In the genomic region with DNA sequence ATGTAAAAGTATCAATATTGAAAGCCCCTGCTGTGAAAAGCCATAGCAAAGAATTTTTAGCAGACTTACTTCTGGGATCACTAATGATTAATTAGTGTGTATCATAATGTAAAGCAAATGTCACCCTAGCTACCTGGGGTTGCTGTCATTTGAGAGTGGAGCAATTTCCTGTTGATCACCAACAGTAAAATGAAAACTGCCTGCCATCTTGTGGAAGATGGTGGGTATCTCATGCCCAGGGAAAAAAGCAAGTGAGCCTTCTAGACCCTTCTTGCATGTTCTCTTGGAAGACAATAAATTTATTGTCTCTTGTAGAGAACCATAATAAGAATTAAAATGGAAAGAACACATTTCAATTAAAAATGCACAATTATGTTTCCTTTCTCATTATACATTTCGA, we compare ENCODE assay signal across 14 cellular contexts.
DNase-seq lines count a peak whose midpoint lies in the region; ATAC-seq and TF ChIP-seq lines count a peak whose summit lies in the region.
"Had no signal": no experiment of that assay in that cellular context is flagged by ENCODE, and none has a peak within 500 bp of the region (broad histone marks: within the 10 kb centered on the region; RNA-seq: fewer than 3 reads in every experiment).

No MANE protein-coding gene starts in this region.

- no peak overlapping the region for H3K4me3 Mint-ChIP-seq in HFFc6
- H3K4me3 Mint-ChIP-seq: activated naive CD8-positive, alpha-beta T cell had no signal

- peak; percentile 44 for DNase-seq in G401 (ENCODE audit: low spot score)
- DNase-seq in NAMALWA (ENCODE audit: low spot score) = peak; percentile 22
- DNase-seq in SW480 (ENCODE audit: low spot score) = peak; percentile 8
- peak; percentile 13 for DNase-seq in medulla oblongata (ENCODE audit: extremely low spot score)
- DNase-seq in stimulated activated CD4-positive, alpha-beta T cell treated with anti-CD3 and anti-CD28 coated beads, Interleukin-15, amount 100 ng/mL, for 24 hours = no peak
- DNase-seq in HFFc6 = no peak
- no peak for DNase-seq in activated naive CD4-positive, alpha-beta T cell treated with anti-CD3 and anti-CD28 coated beads, Interleukin-2, amount 50 U/mL, for 16 hours
- DNase-seq: GF-D8; left ventricle myocardium superior; NCI-H510A treated with DMSO at 0.1 percent for 48 hours; stimulated activated naive CD8-positive, alpha-beta T cell treated with anti-CD3 and anti-CD28 coated beads, Interleukin-15, Interleukin-2, amounts not matched to agents 100 U/mL and 50 U/mL, for 24 hours had no signal

- H3K27me3 Mint-ChIP-seq in HFFc6 (ENCODE audit: insufficient read depth) = no peaks in the 10 kb centered on the region
- H3K27me3 Mint-ChIP-seq: activated naive CD8-positive, alpha-beta T cell had no signal

- in situ Hi-C loops in G401 (cut with HindIII; ENCODE audit: low sequenced_read_pairs) = no loop called here

- H3K4me1 Mint-ChIP-seq in HFFc6 (ENCODE audit: low read depth) = no peaks in the 10 kb centered on the region

- no peak for ATAC-seq in HG03378 (IDR thresholded peaks at IDR 0.05; ENCODE audit: unreplicated experiment)
- ATAC-seq: activated CD4-positive, CD25-positive, alpha-beta regulatory T cell treated with anti-CD3 and anti-CD28 coated beads, Interleukin-2, amount 50 U/mL, for 24 hours; left ventricle myocardium superior; stimulated activated naive CD8-positive, alpha-beta T cell treated with anti-CD3 and anti-CD28 coated beads, Interleukin-15, Interleukin-2, amounts not matched to agents 100 U/mL and 50 U/mL, for 24 hours had no signal

- peaks cover 12% of the 10 kb centered on the region for H3K9me3 Mint-ChIP-seq in HFFc6

- no peak overlapping the region for H3K27ac Mint-ChIP-seq in HFFc6
- H3K27ac Mint-ChIP-seq: activated naive CD8-positive, alpha-beta T cell had no signal

- no peaks in the 10 kb centered on the region for H3K36me3 Mint-ChIP-seq in HFFc6 (ENCODE audit: low read depth)
- H3K36me3 Mint-ChIP-seq: activated naive CD8-positive, alpha-beta T cell had no signal

- TF ChIP-seq CTCF in HFFc6 (IDR thresholded peaks at IDR 0.05) = no peak

Comparison
In these comparisons a context has a peak if more than half of its experiments do, and no peak if none do; other contexts are left out.
1. DNase-seq: peak in G401 (single experiment), NAMALWA (single experiment), SW480 (single experiment) and medulla oblongata (single experiment); none in stimulated activated CD4-positive, alpha-beta T cell treated with anti-CD3 and anti-CD28 coated beads, Interleukin-15, amount 100 ng/mL, for 24 hours (single experiment), HFFc6 (single experiment) and activated naive CD4-positive, alpha-beta T cell treated with anti-CD3 and anti-CD28 coated beads, Interleukin-2, amount 50 U/mL, for 16 hours (single experiment).